8 cellular contexts compared by ENCODE assay signal in the genomic region with DNA sequence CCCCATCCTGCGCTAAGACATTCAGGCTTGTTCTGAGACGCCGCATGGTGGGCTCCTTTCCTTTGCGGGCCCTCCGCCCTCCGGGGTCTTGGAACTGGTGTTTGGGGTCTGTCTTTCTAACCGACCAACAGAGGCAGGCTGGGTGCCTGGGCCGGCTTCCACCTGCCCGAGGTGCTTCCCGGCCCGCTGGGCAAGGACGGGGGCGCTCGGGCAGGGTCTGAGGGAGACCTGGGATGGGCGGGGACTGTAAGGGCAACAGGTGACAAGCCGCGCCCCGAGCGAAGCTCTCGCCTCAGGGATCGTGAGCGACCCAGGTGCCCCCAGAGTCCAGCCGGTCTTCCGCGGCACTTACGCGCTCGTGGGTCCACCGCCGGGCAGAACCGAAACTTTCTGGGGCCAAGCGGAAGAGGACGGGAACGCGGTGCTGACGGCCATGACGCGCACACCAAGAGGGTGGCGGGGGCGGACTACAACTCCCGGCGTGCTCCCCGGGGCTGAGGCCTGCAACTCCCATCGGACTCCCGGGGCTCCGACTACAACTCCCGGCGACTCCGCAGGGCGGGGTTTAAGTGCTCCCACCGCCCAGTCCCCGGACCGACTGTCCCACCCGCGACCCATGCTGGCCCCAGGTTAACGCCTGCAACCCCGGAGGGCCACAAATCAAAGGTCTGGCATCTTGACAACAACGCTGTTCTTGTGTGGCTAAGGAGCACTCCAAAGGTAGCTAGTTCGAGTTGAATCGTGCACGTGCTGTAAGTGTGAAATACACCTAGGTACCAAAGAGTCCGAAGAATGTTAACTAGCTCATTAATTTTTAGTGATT. TPM values are rescaled to one million over a fixed set of nuclear protein-coding genes. Genes with fewer than 3 reads are reported as not detected.
A peak's percentile ranks its signal among the peaks of the same experiment; 100 is the strongest.
DNase-seq lines count a peak whose midpoint lies in the region; ATAC-seq and TF ChIP-seq lines count a peak whose summit lies in the region.

A gene (minus strand): TSS at position 455 of the 823 bp plus-strand sequence. CDS start 10,914 bp downstream, outside the sequence.

- peaks cover 38 to 51% (median 41%) of the 10 kb centered on the region in 3 donors for H3K4me1 ChIP-seq in skeletal muscle tissue (ENCODE audit: control insufficient read depth in 3 of 3, insufficient read depth in 3 of 3, low read length in 3 of 3)

- H3K4me3 ChIP-seq in iPS-18c (ENCODE audit: insufficient read depth, low read depth, low read length) (peak within 1 kb of the TSS; percentile 93), skeletal muscle tissue (ENCODE audit: low read length in 3 of 3) (peak within 1 kb of the TSS; percentile 92 to 93 (median 93))

- H3K9me3 ChIP-seq in iPS-18c (ENCODE audit: control insufficient read depth, insufficient read depth, low read length) = no peaks in the 10 kb centered on the region
- H3K9me3 ChIP-seq in skeletal muscle tissue (ENCODE audit: control insufficient read depth in 3 of 3, low read length in 3 of 3) = no peaks in the 10 kb centered on the region

- TF ChIP-seq CTCF in VCaP (conservative IDR thresholded peaks at IDR 0.05) = no peak

- H3K27ac ChIP-seq in VCaP (peak within 1 kb of the TSS; percentile 91), skeletal muscle tissue (ENCODE audit: low read depth, low read length) (peak within 1 kb of the TSS; percentile 99)

- H3K27me3 ChIP-seq in skeletal muscle tissue (ENCODE audit: control insufficient read depth in 3 of 3, insufficient read depth in 3 of 3, low read length in 3 of 3) = no peaks in the 10 kb centered on the region

- peaks cover 0 to 2% (median 0%) of the 10 kb centered on the region in 3 donors for H3K36me3 ChIP-seq in skeletal muscle tissue (ENCODE audit: control insufficient read depth in 3 of 3, insufficient read depth in 3 of 3, low read length in 3 of 3)

- in situ Hi-C loops in T47D (cut with HindIII; ENCODE audit: low pct_unique_long_range_greater_than_20kb, low sequenced_read_pairs) = no loop called here

- peak within 1 kb of the TSS; percentile 97 to 100 (median 99) for H3K9ac ChIP-seq in skeletal muscle tissue (ENCODE audit: low read depth in 1 of 3, low read length in 3 of 3)

- peak; percentile 88 for DNase-seq in NK-92 treated with Interleukin-12 subunit alpha and Interleukin-12 subunit beta, amount 100 ng/mL, for 24 hours (lab: John Stamatoyannopoulos, UW)
- DNase-seq in NK-92 (lab: John Stamatoyannopoulos, UW; ENCODE audit: unreplicated experiment) (no peak), NCI-H2171 treated with DMSO at 0.1 percent for 48 hours (lab: John Stamatoyannopoulos, UW) (peak; percentile 77), T47D (ENCODE audit: low read depth in 1 of 2, low spot score in 1 of 2) (peak; percentile 90)

- peak; percentile 84 for ATAC-seq in HG03039 (IDR thresholded peaks at IDR 0.05; ENCODE audit: unreplicated experiment)

RNA-seq across cellular contexts. Expression of the gene that starts here (rescaled TPM):
- 16.7 TPM for total RNA-seq in skeletal muscle tissue
